Comparison of ENCODE assay signal across 8 cellular contexts in the genomic region with DNA sequence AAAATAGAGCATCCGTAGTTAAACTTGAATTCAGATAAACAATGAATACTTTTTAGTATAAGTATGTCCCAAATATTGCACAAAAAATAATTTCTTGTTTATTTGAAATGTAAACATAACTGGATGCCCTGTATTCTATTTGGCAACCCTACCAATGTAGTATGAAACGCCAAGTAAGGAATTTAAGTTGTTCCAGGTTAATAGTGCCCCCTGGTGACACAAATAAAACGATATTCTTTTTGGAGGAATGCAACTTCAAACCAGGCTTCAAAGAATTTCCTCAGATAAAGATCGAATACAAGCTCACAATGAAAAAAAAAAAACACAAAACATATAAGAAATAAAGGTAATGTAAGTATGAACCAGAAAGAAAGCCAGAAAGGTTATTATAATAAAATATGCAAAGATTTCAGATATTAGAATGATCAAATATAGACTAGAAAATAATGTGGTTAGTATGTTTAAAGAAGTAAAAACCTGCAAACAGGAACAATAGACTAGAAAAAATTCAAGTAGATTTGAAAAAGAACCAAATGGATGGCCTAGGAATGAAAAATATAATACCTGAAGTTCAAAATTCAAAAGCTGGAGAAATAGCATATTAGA. TPM values are rescaled to one million over a fixed set of nuclear protein-coding genes. Genes with fewer than 3 reads are reported as not detected.
DNase-seq lines count a peak whose midpoint lies in the region; ATAC-seq and TF ChIP-seq lines count a peak whose summit lies in the region.

No MANE protein-coding gene starts in this region.

- no peak overlapping the region for H3K4me3 Mint-ChIP-seq in memory B cell

- H3K36me3 ChIP-seq in SK-N-SH (replicated peaks in 1 of 2; ENCODE audit: control insufficient read depth in 1 of 2, insufficient read depth in 2 of 2, low read length in 1 of 2) = no peaks in the 10 kb centered on the region
- H3K36me3 ChIP-seq in mammary epithelial cell (ENCODE audit: insufficient read depth, low read length) = no peaks in the 10 kb centered on the region

- H3K9ac ChIP-seq in SK-N-SH = no peak overlapping the region
- no peak overlapping the region for H3K9ac ChIP-seq in mammary epithelial cell (ENCODE audit: insufficient read depth, low read length)

- DNase-seq in SK-N-SH = peak; percentile 5
- DNase-seq in MV-4-11 (lab: John Stamatoyannopoulos, UW) = peak; percentile 33
- DNase-seq in mammary epithelial cell = peak; percentile 37
- peak in 1 of 2 donors; percentile 47 for DNase-seq in memory B cell (ENCODE audit: low spot score in 2 of 2)
- no peak for DNase-seq in NCI-H187 treated with DMSO at 0.1 percent for 48 hours (lab: John Stamatoyannopoulos, UW)
- no peak for DNase-seq in stimulated activated naive CD4-positive, alpha-beta T cell treated with Interleukin-2 at 50 U/mL for 16 hours (lab: John Stamatoyannopoulos, UW)
- no peak for DNase-seq in nucleus accumbens (lab: John Stamatoyannopoulos, UW)

- CTCF ChIA-PET in SK-N-SH (lab: Yijun Ruan, JAX) = interaction anchor here (1.0 to 1.9 kb wide), 4 partner anchors 16 to 234 kb away, joined by 3 to 9 read pairs (median 3); no protein-coding TSS in a partner anchor
- CTCF ChIA-PET in mammary epithelial cell (lab: Charles Lee; ENCODE audit: low non-redundant PET) = interaction anchor here (0.7 kb wide), 1 partner anchor 232 kb away, joined by 4 read pairs; no protein-coding TSS in a partner anchor

- no peaks in the 10 kb centered on the region for H3K27me3 Mint-ChIP-seq in memory B cell

- TF ChIP-seq RAD21 in SK-N-SH (IDR thresholded peaks at IDR 0.05; ENCODE audit: low read length) = peak; percentile 36

- H4K20me1 ChIP-seq in SK-N-SH (ENCODE audit: insufficient read depth) (no peaks in the 10 kb centered on the region), mammary epithelial cell (ENCODE audit: insufficient read depth, low read length) (no peaks in the 10 kb centered on the region)

- TF ChIP-seq CTCF in SK-N-SH (IDR thresholded peaks at IDR 0.05) (peak; percentile 51), mammary epithelial cell (conservative IDR thresholded peaks at IDR 0.05 in 1 of 2, IDR thresholded peaks at IDR 0.05 in 1 of 2; ENCODE audit: extremely low read depth in 1 of 2, insufficient read depth in 1 of 2, low read depth in 1 of 2, low read length in 2 of 2) (peak; percentile 42 to 53)

- H3K27ac ChIP-seq in SK-N-SH (ENCODE audit: low read depth in 2 of 2, low read length in 1 of 2) = no peak overlapping the region
- H3K27ac ChIP-seq in mammary epithelial cell (ENCODE audit: insufficient read depth, low read depth, low read length) = no peak overlapping the region

- H3K4me2 ChIP-seq in SK-N-SH (no peak overlapping the region), mammary epithelial cell (ENCODE audit: insufficient read depth, low read depth, low read length) (no peak overlapping the region)

- H3F3A ChIP-seq in SK-N-SH (replicated peaks; ENCODE audit: insufficient read depth) = no peaks in the 10 kb centered on the region

- intact Hi-C loops in mammary epithelial cell (cut with micrococcal nuclease) = loop anchor here (1.0 to 2.0 kb wide), 3 partner anchors 54 to 418 kb away; a partner anchor contains a TSS

- H3K27me3 ChIP-seq in SK-N-SH (ENCODE audit: insufficient read depth) (peaks cover 11% of the 10 kb centered on the region; the same call in 1 of the 2 replicates), mammary epithelial cell (ENCODE audit: insufficient read depth, low read length) (no peaks in the 10 kb centered on the region)

- in situ Hi-C loops in mammary epithelial cell (cut with MboI; ENCODE audit: low sequenced_read_pairs in 2 of 2) = loop anchor here (5.0 kb wide), 1 partner anchor 230 kb away; no protein-coding TSS in a partner anchor

- no TSS peak for BruUV-seq in mammary epithelial cell (replicated peaks; lab: Mats Ljungman, UMichigan)

- H3K4me3 ChIP-seq in SK-N-SH (ENCODE audit: low read depth in 2 of 2, low read length in 1 of 2) (no peak overlapping the region), mammary epithelial cell (replicated peaks in 1 of 3; ENCODE audit: insufficient read depth in 1 of 3, low read depth in 2 of 3, low read length in 3 of 3) (no peak overlapping the region)

- H3K9me3 ChIP-seq in SK-N-SH = no peaks in the 10 kb centered on the region
- no peaks in the 10 kb centered on the region for H3K9me3 ChIP-seq in mammary epithelial cell (replicated peaks; ENCODE audit: insufficient read depth, low read length)

- H3K4me1 ChIP-seq in SK-N-SH (ENCODE audit: control insufficient read depth in 1 of 2, insufficient read depth in 2 of 2, low read depth in 1 of 2, low read length in 1 of 2) (no peaks in the 10 kb centered on the region), mammary epithelial cell (ENCODE audit: insufficient read depth, low read length) (no peaks in the 10 kb centered on the region)

- H3K9me3 Mint-ChIP-seq in memory B cell = no peaks in the 10 kb centered on the region

- H2AFZ ChIP-seq in SK-N-SH (ENCODE audit: low read depth) (no peak overlapping the region), mammary epithelial cell (ENCODE audit: low read depth, low read length) (no peak overlapping the region)

- H3K36me3 Mint-ChIP-seq in memory B cell = no peaks in the 10 kb centered on the region

- WGBS in SK-N-SH (ENCODE audit: low lambda C conversion rate) = 8% methylated on average over 4 of the region's 4 CpGs
- 25% methylated on average over 4 of the region's 4 CpGs for WGBS in mammary epithelial cell (ENCODE audit: low coverage, missing lambda C conversion rate)

- no peak for ATAC-seq in SK-N-SH treated with all-trans-retinoic acid at 6 μM for 48 hours
- ATAC-seq in memory B cell (ENCODE audit: low read depth) = peak; percentile 53

- no peak overlapping the region for H3K27ac Mint-ChIP-seq in memory B cell

- H3K9me2 ChIP-seq in SK-N-SH = no peaks in the 10 kb centered on the region

- peaks cover 5% of the 10 kb centered on the region for H3K4me1 Mint-ChIP-seq in memory B cell

- POLR2A ChIA-PET in SK-N-SH (lab: Yijun Ruan, JAX) = no interaction called here

- TF ChIP-seq EP300 in SK-N-SH (IDR thresholded peaks at IDR 0.05; ENCODE audit: borderline replicate concordance in 1 of 2, low read depth in 1 of 2, low read length in 1 of 2) = no peak

- dilution Hi-C loops in mammary epithelial cell (cut with HindIII; ENCODE audit: low sequenced_read_pairs) = no loop called here

- H3K79me2 ChIP-seq in SK-N-SH (ENCODE audit: insufficient read depth) (no peaks in the 10 kb centered on the region), mammary epithelial cell (ENCODE audit: insufficient read depth, low read length) (no peaks in the 10 kb centered on the region)

TF ChIP-seq in SK-N-SH, 30 proteins besides CTCF, POLR2A, EP300 and RAD21 (continues in another document):
- TF ChIP-seq POLR2AphosphoS5 (IDR thresholded peaks at IDR 0.05; ENCODE audit: low read depth, low read length) = no peak
- no peak for TF ChIP-seq GATA2 (CRISPR knock-in tag; IDR thresholded peaks at IDR 0.05)
- TF ChIP-seq, protein P1, sequence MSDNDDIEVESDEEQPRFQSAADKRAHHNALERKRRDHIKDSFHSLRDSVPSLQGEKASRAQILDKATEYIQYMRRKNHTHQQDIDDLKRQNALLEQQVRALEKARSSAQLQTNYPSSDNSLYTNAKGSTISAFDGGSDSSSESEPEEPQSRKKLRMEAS (IDR thresholded peaks at IDR 0.05; ENCODE audit: low read depth) = no peak

TF ChIP-seq in SK-N-SH treated with all-trans-retinoic acid at 6 μM for 48 hours, 23 proteins besides CTCF, POLR2A, EP300 and RAD21 (continues in another document):
- TF ChIP-seq SNAI2 (CRISPR knock-in tag; IDR thresholded peaks at IDR 0.05) (no peak), ZNF8 (CRISPR knock-in tag; IDR thresholded peaks at IDR 0.05) (no peak), BACH2 (CRISPR knock-in tag; IDR thresholded peaks at IDR 0.05; ENCODE audit: borderline replicate concordance) (no peak), ZC3H10 (CRISPR knock-in tag; IDR thresholded peaks at IDR 0.05) (no peak)
- TF ChIP-seq, protein P2, sequence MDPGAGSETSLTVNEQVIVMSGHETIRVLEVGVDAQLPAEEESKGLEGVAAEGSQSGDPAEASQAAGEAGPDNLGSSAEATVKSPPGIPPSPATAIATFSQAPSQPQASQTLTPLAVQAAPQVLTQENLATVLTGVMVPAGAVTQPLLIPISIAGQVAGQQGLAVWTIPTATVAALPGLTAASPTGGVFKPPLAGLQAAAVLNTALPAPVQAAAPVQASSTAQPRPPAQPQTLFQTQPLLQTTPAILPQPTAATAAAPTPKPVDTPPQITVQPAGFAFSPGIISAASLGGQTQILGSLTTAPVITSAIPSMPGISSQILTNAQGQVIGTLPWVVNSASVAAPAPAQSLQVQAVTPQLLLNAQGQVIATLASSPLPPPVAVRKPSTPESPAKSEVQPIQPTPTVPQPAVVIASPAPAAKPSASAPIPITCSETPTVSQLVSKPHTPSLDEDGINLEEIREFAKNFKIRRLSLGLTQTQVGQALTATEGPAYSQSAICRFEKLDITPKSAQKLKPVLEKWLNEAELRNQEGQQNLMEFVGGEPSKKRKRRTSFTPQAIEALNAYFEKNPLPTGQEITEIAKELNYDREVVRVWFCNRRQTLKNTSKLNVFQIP (CRISPR knock-in tag; IDR thresholded peaks at IDR 0.05; ENCODE audit: borderline replicate concordance, low read depth) = no peak

RNA-seq across cellular contexts. Expression of a gene that starts 18.4 kb away (rescaled TPM):
- 0.58 and 0.75 TPM in 2 replicates for polyA plus RNA-seq in SK-N-SH (2012; rRNA removed)
- 0.92 and 1.2 TPM in 2 replicates for polyA plus RNA-seq in SK-N-SH (2012; cell fraction: cytosol; rRNA removed)
- 0.46 and 0.62 TPM in 2 replicates for polyA plus RNA-seq in SK-N-SH (2012; cell fraction: nucleus; rRNA removed)
- total RNA-seq in mammary epithelial cell = 1 to 10 TPM; 4.0 to 6.0 TPM
- polyA plus RNA-seq in mammary epithelial cell = 0.99 TPM
- polyA minus RNA-seq in mammary epithelial cell = 1.0 TPM

RNA-seq across cellular contexts. Expression of a gene that starts 53.8 kb away (rescaled TPM):
- polyA plus RNA-seq in SK-N-SH (2012; rRNA removed) (1.4 and 1.9 TPM in 2 replicates), mammary epithelial cell (16.6 TPM)
- polyA plus RNA-seq in SK-N-SH (2012; cell fraction: cytosol; rRNA removed) = 1.5 and 1.9 TPM in 2 replicates
- polyA plus RNA-seq in SK-N-SH (2012; cell fraction: nucleus; rRNA removed) = 2.3 and 4.1 TPM in 2 replicates
- total RNA-seq in mammary epithelial cell = 10 to 100 TPM in 1 of 2 donors, 1 to 10 TPM in 1; 6.8 to 52.2 TPM
- polyA minus RNA-seq in mammary epithelial cell = 57.6 TPM

Comparison
In these comparisons a context has a peak if more than half of its experiments do, and no peak if none do; other contexts are left out.
1. DNase-seq: peak in SK-N-SH (single experiment), MV-4-11 (single experiment) and mammary epithelial cell (single experiment); none in NCI-H187 treated with DMSO at 0.1 percent for 48 hours (single experiment), stimulated activated naive CD4-positive, alpha-beta T cell treated with Interleukin-2 at 50 U/mL for 16 hours (single experiment) and nucleus accumbens (0 of 56).